1 cellular context compared by ENCODE assay signal in the genomic region with DNA sequence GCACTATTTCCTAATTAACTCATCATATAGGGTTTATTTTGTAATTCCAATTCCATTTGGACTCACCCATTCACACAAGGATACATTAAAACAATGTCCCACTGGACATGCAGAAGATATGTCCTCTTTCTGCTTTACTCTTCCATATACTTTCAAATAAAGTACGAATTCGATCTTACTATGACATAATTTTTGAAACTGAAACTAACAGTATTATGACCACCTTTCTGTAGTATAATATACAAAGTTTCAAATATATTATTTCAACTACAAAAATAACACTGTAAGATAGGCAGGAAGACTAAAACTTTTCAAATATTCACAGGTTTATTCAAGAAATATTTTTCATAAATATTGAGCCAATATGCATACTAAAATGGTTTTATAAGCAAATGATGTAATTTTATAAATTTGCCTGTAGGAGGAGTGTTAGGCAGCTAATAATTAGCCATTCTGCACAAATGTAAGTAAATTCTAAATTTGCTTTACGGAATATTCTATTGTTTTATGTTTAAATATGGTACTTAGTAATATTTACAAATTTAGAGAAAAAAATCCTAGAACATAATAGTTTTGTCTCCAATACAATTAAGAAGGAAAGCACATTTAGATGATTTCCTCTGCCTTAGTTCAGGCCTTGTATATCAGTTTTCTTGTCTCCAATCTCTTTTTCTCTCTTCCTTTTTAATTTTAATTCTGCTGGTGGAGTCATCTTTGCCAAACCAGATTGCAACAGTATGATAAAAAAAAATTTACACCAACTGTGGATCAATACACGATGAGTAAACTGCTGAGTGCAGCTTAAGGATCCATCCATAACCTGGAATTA.
TF ChIP-seq lines count a peak whose summit lies in the region.

No MANE protein-coding gene starts in this region.

TF ChIP-seq in GM12878, 131 proteins besides CTCF, POLR2A, EP300 and RAD21:
- TF ChIP-seq, protein P1, sequence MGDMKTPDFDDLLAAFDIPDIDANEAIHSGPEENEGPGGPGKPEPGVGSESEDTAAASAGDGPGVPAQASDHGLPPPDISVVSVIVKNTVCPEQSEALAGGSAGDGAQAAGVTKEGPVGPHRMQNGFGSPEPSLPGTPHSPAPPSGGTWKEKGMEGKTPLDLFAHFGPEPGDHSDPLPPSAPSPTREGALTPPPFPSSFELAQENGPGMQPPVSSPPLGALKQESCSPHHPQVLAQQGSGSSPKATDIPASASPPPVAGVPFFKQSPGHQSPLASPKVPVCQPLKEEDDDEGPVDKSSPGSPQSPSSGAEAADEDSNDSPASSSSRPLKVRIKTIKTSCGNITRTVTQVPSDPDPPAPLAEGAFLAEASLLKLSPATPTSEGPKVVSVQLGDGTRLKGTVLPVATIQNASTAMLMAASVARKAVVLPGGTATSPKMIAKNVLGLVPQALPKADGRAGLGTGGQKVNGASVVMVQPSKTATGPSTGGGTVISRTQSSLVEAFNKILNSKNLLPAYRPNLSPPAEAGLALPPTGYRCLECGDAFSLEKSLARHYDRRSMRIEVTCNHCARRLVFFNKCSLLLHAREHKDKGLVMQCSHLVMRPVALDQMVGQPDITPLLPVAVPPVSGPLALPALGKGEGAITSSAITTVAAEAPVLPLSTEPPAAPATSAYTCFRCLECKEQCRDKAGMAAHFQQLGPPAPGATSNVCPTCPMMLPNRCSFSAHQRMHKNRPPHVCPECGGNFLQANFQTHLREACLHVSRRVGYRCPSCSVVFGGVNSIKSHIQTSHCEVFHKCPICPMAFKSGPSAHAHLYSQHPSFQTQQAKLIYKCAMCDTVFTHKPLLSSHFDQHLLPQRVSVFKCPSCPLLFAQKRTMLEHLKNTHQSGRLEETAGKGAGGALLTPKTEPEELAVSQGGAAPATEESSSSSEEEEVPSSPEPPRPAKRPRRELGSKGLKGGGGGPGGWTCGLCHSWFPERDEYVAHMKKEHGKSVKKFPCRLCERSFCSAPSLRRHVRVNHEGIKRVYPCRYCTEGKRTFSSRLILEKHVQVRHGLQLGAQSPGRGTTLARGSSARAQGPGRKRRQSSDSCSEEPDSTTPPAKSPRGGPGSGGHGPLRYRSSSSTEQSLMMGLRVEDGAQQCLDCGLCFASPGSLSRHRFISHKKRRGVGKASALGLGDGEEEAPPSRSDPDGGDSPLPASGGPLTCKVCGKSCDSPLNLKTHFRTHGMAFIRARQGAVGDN (IDR thresholded peaks at IDR 0.05): no peak
- TF ChIP-seq ATF7 (IDR thresholded peaks at IDR 0.05; ENCODE audit: low read depth): peak; percentile 82
